Comparison of ENCODE assay signal across 27 cellular contexts in the genomic region with DNA sequence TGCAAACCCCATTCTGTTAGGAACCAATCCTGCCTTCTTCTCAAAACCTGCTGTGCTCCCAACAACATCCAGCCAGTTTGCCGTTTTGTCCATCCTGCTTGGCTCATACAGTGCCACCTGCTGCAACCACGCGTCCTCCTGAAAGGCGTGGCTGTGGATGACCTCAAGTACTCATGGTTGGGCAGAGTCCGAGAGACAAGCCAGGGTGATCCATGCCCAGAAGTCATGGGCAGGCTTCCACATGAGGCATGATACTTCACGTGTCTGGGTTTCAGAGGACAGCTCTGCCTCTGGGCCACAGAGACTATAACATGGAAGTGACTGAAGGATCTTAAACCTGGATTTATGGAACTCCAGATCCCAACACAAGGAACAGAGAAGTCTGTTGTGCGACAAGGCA. TPM values are rescaled to one million over a fixed set of nuclear protein-coding genes. Genes with fewer than 3 reads are reported as not detected.
DNase-seq lines count a peak whose midpoint lies in the region; ATAC-seq, FAIRE-seq and TF ChIP-seq lines count a peak whose summit lies in the region.
"Had no signal": no experiment of that assay in that cellular context is flagged by ENCODE, and none has a peak within 500 bp of the region (broad histone marks: within the 10 kb centered on the region; RNA-seq: fewer than 3 reads in every experiment).

No MANE protein-coding gene starts in this region.

- H2BK15ac ChIP-seq in H9 (ENCODE audit: low read depth, low read length), result no peak overlapping the region

- H3K27me3 Mint-ChIP-seq in H9 (ENCODE audit: low read depth) (no peaks in the 10 kb centered on the region), astrocyte (ENCODE audit: low read depth, unreplicated experiment) (no peaks in the 10 kb centered on the region)
- H3K27me3 Mint-ChIP-seq: activated naive CD8-positive, alpha-beta T cell; B cell; naive thymus-derived CD8-positive, alpha-beta T cell had no signal

- H3K79me1 ChIP-seq in H9 (ENCODE audit: insufficient read depth, low read depth, low read length, poor library complexity, severe bottlenecking), result peaks cover 5% of the 10 kb centered on the region

- H4K20me1 ChIP-seq in H9 (ENCODE audit: control insufficient read depth, insufficient read depth, insufficient read length) (no peaks in the 10 kb centered on the region), astrocyte (ENCODE audit: insufficient read depth, low read length) (peaks cover 78% of the 10 kb centered on the region)

- H2BK20ac ChIP-seq in H9 (ENCODE audit: low read depth, low read length, poor library complexity, severe bottlenecking), result no peak overlapping the region

- H3K23ac ChIP-seq in H9 (ENCODE audit: insufficient read length, low read depth, low read length), result no peak overlapping the region

- no peak overlapping the region for H3K18ac ChIP-seq in H9 (ENCODE audit: insufficient read length, low read depth, low read length)

- H3K9ac ChIP-seq in H9 (ENCODE audit: extremely low read depth, insufficient read length, low read length) (peak overlapping the region; percentile 8), astrocyte (ENCODE audit: low read length) (no peak overlapping the region)

- H4K8ac ChIP-seq in H9 (replicated peaks; ENCODE audit: insufficient read length, low read depth, low read length), result no peak overlapping the region

- no CpG with 5 or more reads among the region's 7 CpGs for WGBS in H9 (ENCODE audit: extremely low coverage, insufficient read length, low lambda C conversion rate)
- 69% methylated on average over 7 of the region's 7 CpGs for WGBS in right cardiac atrium
- WGBS in psoas muscle, 3 donors, result 27 to 34% (median 28%) methylated on average over 7 of the region's 7 CpGs
- 90 to 97% methylated on average over 3 to 7 of the region's 7 CpGs for WGBS in testis, 2 donors

- peak; percentile 57 to 60 for ATAC-seq in right cardiac atrium
- peak; percentile 72 to 79 (median 74) for ATAC-seq in psoas muscle
- ATAC-seq: activated T-cell treated with anti-CD3 and anti-CD28 coated beads, Interleukin-2, amount 50 U/mL, for 72 hours; naive thymus-derived CD8-positive, alpha-beta T cell; pancreas; SK-N-SH treated with all-trans-retinoic acid at 6 μM for 48 hours had no signal

- H2BK12ac ChIP-seq in H9 (ENCODE audit: insufficient read length, low read depth, low read length), result no peak overlapping the region

- H3K4ac ChIP-seq in H9 (ENCODE audit: low read depth, low read length), result no peak overlapping the region

- no peaks in the 10 kb centered on the region for H3K23me2 ChIP-seq in H9 (ENCODE audit: insufficient read length, low read depth, low read length, poor library complexity, severe bottlenecking)

- H2AFZ ChIP-seq in H9 (ENCODE audit: low read length) (no peak overlapping the region), astrocyte (ENCODE audit: low read depth, low read length) (no peak overlapping the region)

- intact Hi-C loops in right cardiac atrium (cut with DNase I), result no loop called here
- intact Hi-C loops in psoas muscle (cut with DNase I), result loop anchor here in 1 of 2 donors (5.0 kb wide), 1 partner anchor 601 kb away; a partner anchor contains a TSS
- intact Hi-C loops in testis (cut with DNase I; ENCODE audit: low total_unique reads), result no loop called here

- H3K79me2 ChIP-seq in H9 (ENCODE audit: insufficient read depth, low read length) (no peaks in the 10 kb centered on the region; the same call in 1 of the 2 replicates), astrocyte (ENCODE audit: insufficient read depth, low read length) (peaks cover 52% of the 10 kb centered on the region)

- H3K27ac ChIP-seq in H9 (ENCODE audit: insufficient read length, low read depth, low read length), result no peak overlapping the region
- no peak overlapping the region for H3K27ac ChIP-seq in astrocyte (ENCODE audit: low read depth, low read length)
- no peak overlapping the region for H3K27ac ChIP-seq in right cardiac atrium (ENCODE audit: low read length)
- peak overlapping the region; percentile 96 for H3K27ac ChIP-seq in psoas muscle
- H3K27ac ChIP-seq in testis, result no peak overlapping the region
- H3K27ac ChIP-seq: brain microvascular endothelial cell, coronary artery, pancreas, vagina had no signal

- H3K27ac Mint-ChIP-seq in H9 (0 out of 7 replicates have a peak overlapping the region, but pooled peaks of 1 of the 3 experiments have one; percentile 85), astrocyte (ENCODE audit: unreplicated experiment) (peak overlapping the region; percentile 69)
- H3K27ac Mint-ChIP-seq: activated naive CD8-positive, alpha-beta T cell; activated T-cell treated with anti-CD3 and anti-CD28 coated beads, Interleukin-2, amount 50 U/mL, for 72 hours had no signal

- H3K4me1 Mint-ChIP-seq in H9 (peaks cover 7 to 16% of the 10 kb centered on the region in 2 experiments), astrocyte (ENCODE audit: low read depth, unreplicated experiment) (peaks cover 38% of the 10 kb centered on the region)

- H3K4me3 ChIP-seq in astrocyte (ENCODE audit: insufficient read depth, low read depth, low read length) (no peak overlapping the region), right cardiac atrium (ENCODE audit: low read length) (no peak overlapping the region), psoas muscle (peak overlapping the region; percentile 22), testis (no peak overlapping the region)
- H3K4me3 ChIP-seq: coronary artery, HAP-1, lung, pancreas, skin epidermis, vagina had no signal

- peaks cover 29 to 80% (median 75%) of the 10 kb centered on the region in 3 experiments for H3K36me3 Mint-ChIP-seq in H9 (ENCODE audit: insufficient read depth in 1 of 3, low read depth in 3 of 3)
- H3K36me3 Mint-ChIP-seq in astrocyte (ENCODE audit: low read depth, unreplicated experiment), result peaks cover 35% of the 10 kb centered on the region

- no peaks in the 10 kb centered on the region for H3K4me1 ChIP-seq in H9 (ENCODE audit: insufficient read depth, low read length)
- H3K4me1 ChIP-seq in astrocyte (ENCODE audit: insufficient read depth, low read length), result peaks cover 20% of the 10 kb centered on the region
- H3K4me1 ChIP-seq in right cardiac atrium (ENCODE audit: control insufficient read depth, insufficient read depth, low read length), result peaks cover 7% of the 10 kb centered on the region
- peaks cover 53% of the 10 kb centered on the region for H3K4me1 ChIP-seq in psoas muscle
- H3K4me1 ChIP-seq in testis, result no peaks in the 10 kb centered on the region
- H3K4me1 ChIP-seq: HAP-1 had no signal

- H3K9me3 ChIP-seq in H9 (ENCODE audit: control insufficient read depth, low read depth, low read length) (no peaks in the 10 kb centered on the region), astrocyte (ENCODE audit: insufficient read depth, low read depth, low read length) (no peaks in the 10 kb centered on the region), right cardiac atrium (ENCODE audit: control insufficient read depth, low read length) (no peaks in the 10 kb centered on the region), psoas muscle (no peaks in the 10 kb centered on the region), testis (no peaks in the 10 kb centered on the region)
- H3K9me3 ChIP-seq: HAP-1, pancreas, vagina had no signal

- no peak overlapping the region for H4K91ac ChIP-seq in H9 (ENCODE audit: insufficient read length, low read depth, low read length)

- H3T11ph ChIP-seq in H9 (ENCODE audit: low read length), result no peak overlapping the region

- no peak overlapping the region for H2AK5ac ChIP-seq in H9 (ENCODE audit: insufficient read length, low read length)

- H3K56ac ChIP-seq in H9 (ENCODE audit: insufficient read length, low read depth, low read length), result no peak overlapping the region

- H2BK120ac ChIP-seq in H9 (ENCODE audit: low read depth, low read length, poor library complexity, severe bottlenecking), result no peak overlapping the region

- no peaks in the 10 kb centered on the region for H3K9me3 Mint-ChIP-seq in H9
- H3K9me3 Mint-ChIP-seq in astrocyte (ENCODE audit: unreplicated experiment), result no peaks in the 10 kb centered on the region
- H3K9me3 Mint-ChIP-seq: activated T-cell treated with anti-CD3 and anti-CD28 coated beads, Interleukin-2, amount 50 U/mL, for 72 hours; naive thymus-derived CD8-positive, alpha-beta T cell had no signal

- DNase-seq in H9 (no peak), astrocyte (ENCODE audit: low read depth) (no peak), right cardiac atrium (peak in 2 of 3 donors; percentile 50 to 69), psoas muscle (peak; percentile 79 to 91), RCC 7860 (ENCODE audit: low spot score) (no peak), UCSD-AML1 (lab: John Stamatoyannopoulos, UW; ENCODE audit: unreplicated experiment) (no peak), testis (no peak), GF-D8 (lab: John Stamatoyannopoulos, UW) (no peak)
- DNase-seq: activated CD4-positive, CD25-positive, alpha-beta regulatory T cell treated with anti-CD3 and anti-CD28 coated beads, Interleukin-2, amount 50 U/mL, for 72 hours; activated T-cell treated with anti-CD3 and anti-CD28 coated beads, Interleukin-2, amount 50 U/mL, for 72 hours; brain microvascular endothelial cell; DMS79 treated with DMSO at 0.1 percent for 48 hours; naive thymus-derived CD8-positive, alpha-beta T cell; NCI-H1417 treated with DMSO at 0.1 percent for 48 hours; NCI-H524; stimulated activated CD4-positive, alpha-beta T cell treated with anti-CD3 and anti-CD28 coated beads, Interleukin-2, amount 100 ng/mL, for 48 hours had no signal

- H3K4me3 Mint-ChIP-seq in H9 (no peak overlapping the region), astrocyte (ENCODE audit: unreplicated experiment) (no peak overlapping the region)
- H3K4me3 Mint-ChIP-seq: activated naive CD8-positive, alpha-beta T cell; activated T-cell treated with anti-CD3 and anti-CD28 coated beads, Interleukin-2, amount 50 U/mL, for 72 hours; B cell; naive thymus-derived CD8-positive, alpha-beta T cell had no signal

- H3K4me2 ChIP-seq in H9 (ENCODE audit: insufficient read depth, insufficient read length, low read length) (no peak overlapping the region), astrocyte (ENCODE audit: low read length) (no peak overlapping the region)

- TF ChIP-seq CTCF in H9 (conservative IDR thresholded peaks at IDR 0.05), result no peak
- TF ChIP-seq CTCF in astrocyte (IDR thresholded peaks at IDR 0.05; ENCODE audit: insufficient read depth, low read depth, low read length), result no peak
- no peak for TF ChIP-seq CTCF in psoas muscle (IDR thresholded peaks at IDR 0.05)
- no peak for TF ChIP-seq CTCF in testis (IDR thresholded peaks at IDR 0.05)

- H3K27me3 ChIP-seq in H9 (ENCODE audit: insufficient read depth, low read length) (no peaks in the 10 kb centered on the region), astrocyte (ENCODE audit: insufficient read depth, low read length) (no peaks in the 10 kb centered on the region), right cardiac atrium (ENCODE audit: control insufficient read depth, insufficient read depth) (no peaks in the 10 kb centered on the region), psoas muscle (ENCODE audit: insufficient read depth in 3 of 3, low read length in 2 of 3) (no peaks in the 10 kb centered on the region), testis (no peaks in the 10 kb centered on the region)
- H3K27me3 ChIP-seq: brain microvascular endothelial cell, pancreas, vagina had no signal

- FAIRE-seq in astrocyte (lab: Jason Lieb, UNC) (no peak), RCC 7860 (lab: Jason Lieb, UNC) (no peak)
- FAIRE-seq: A204.1, endometrium, pancreas had no signal

- no peak overlapping the region for H4K5ac ChIP-seq in H9 (ENCODE audit: insufficient read length, low read depth, low read length)

- no peak overlapping the region; the same call in 1 of the 2 replicates for H3K14ac ChIP-seq in H9 (ENCODE audit: insufficient read depth, low read length)

- H2BK5ac ChIP-seq in H9 (ENCODE audit: insufficient read length, low read length), result no peak overlapping the region

- no peak for TF ChIP-seq POLR2A in testis (IDR thresholded peaks at IDR 0.05)

- H3K36me3 ChIP-seq in astrocyte (ENCODE audit: insufficient read depth, low read length) (peaks cover 43% of the 10 kb centered on the region), psoas muscle (ENCODE audit: insufficient read depth in 1 of 2, low read depth in 1 of 2) (peaks cover 7 to 46% of the 10 kb centered on the region in 2 donors), testis (ENCODE audit: low read depth, missing control alignments) (no peaks in the 10 kb centered on the region)

RNA-seq across cellular contexts. Expression of a gene that starts 15.5 kb away (rescaled TPM):
- total RNA-seq in H9 (2021) (82.5 and 92.3 TPM in 2 replicates), astrocyte (123 and 149 TPM in 2 replicates), right cardiac atrium (10 to 100 TPM; 14.4 to 18.8 (median 16.5) TPM), psoas muscle (10 to 100 TPM; 24.2 to 65.8 (median 40.2) TPM), testis (10 to 100 TPM; 34.8 to 43.8 TPM)
- polyA plus RNA-seq in right cardiac atrium (10.8 TPM), psoas muscle (10 to 100 TPM; 37.8 to 78.6 (median 77.9) TPM), testis (ENCODE audit: insufficient read depth, low read depth, low replicate concordance) (48.2 TPM)

RNA-seq across cellular contexts. Expression of a gene that starts 49.6 kb away (rescaled TPM):
- 212 and 217 TPM in 2 replicates for total RNA-seq in H9 (2021)
- total RNA-seq in astrocyte, result 129 and 153 TPM in 2 replicates
- 100 to 1,000 TPM; 147 to 188 (median 159) TPM for total RNA-seq in right cardiac atrium
- polyA plus RNA-seq in right cardiac atrium, result 132 TPM
- 100 to 1,000 TPM; 143 to 153 (median 147) TPM for total RNA-seq in psoas muscle
- 100 to 1,000 TPM; 121 to 140 (median 139) TPM for polyA plus RNA-seq in psoas muscle
- 100 to 1,000 TPM; 165 to 206 TPM for total RNA-seq in testis
- 208 TPM for polyA plus RNA-seq in testis (ENCODE audit: insufficient read depth, low read depth, low replicate concordance)

Comparison
In these comparisons a context has a peak if more than half of its experiments do, and no peak if none do; other contexts are left out.
1. DNase-seq: peak in right cardiac atrium (2 of 3) and psoas muscle (2 of 2); none in H9 (single experiment), astrocyte (single experiment), RCC 7860 (single experiment), UCSD-AML1 (single experiment), testis (single experiment) and GF-D8 (single experiment).